In the genomic region with DNA sequence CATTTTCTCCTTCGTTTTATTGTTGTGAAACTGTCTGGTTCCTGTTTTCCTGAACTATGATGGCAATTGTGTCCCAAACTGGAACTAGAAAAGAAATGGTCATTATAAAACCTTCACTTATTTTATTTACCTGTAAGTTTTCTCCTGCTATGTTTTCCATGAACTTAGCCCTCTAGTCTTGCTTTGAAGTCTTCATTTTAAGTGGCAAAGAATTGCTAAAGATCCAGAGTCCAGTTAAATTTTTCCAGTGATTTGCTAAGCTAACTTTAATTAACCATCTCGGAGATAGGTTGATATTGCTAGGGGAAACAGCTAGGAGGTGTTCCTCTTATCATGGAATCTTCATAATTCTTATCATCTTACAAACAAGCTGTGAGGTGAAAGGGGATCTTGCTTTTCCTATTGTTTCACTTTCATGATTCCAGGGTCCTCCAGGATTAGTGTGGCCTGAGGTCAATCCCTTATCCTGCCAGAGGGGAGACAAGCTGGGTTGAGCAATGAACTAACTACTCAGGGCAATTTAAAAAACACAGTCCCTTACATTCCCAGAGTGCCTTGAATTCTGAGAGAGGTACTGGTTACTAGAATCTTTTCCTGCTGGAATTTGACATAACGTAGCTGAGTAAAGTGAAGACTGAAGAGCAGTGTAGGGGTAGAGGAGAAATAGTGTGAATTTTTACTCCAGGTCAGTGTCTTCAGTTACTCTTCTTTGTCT, we compare ENCODE assay signal across 12 cellular contexts.
DNase-seq lines count a peak whose midpoint lies in the region; ATAC-seq and TF ChIP-seq lines count a peak whose summit lies in the region.
"Had no signal": no experiment of that assay in that cellular context is flagged by ENCODE, and none has a peak within 500 bp of the region (broad histone marks: within the 10 kb centered on the region; RNA-seq: fewer than 3 reads in every experiment).

No MANE protein-coding gene starts in this region.

- H3K36me3 Mint-ChIP-seq in endodermal cell (ENCODE audit: low read depth), result no peaks in the 10 kb centered on the region
- peaks cover 6% of the 10 kb centered on the region for H3K36me3 Mint-ChIP-seq in memory B cell

- H3K9me3 Mint-ChIP-seq in endodermal cell, result no peaks in the 10 kb centered on the region
- H3K9me3 Mint-ChIP-seq in memory B cell, result no peaks in the 10 kb centered on the region
- H3K9me3 Mint-ChIP-seq: immature natural killer cell had no signal

- H3K27me3 ChIP-seq in endodermal cell (ENCODE audit: control insufficient read depth, insufficient read depth, low read length, poor library complexity, severe bottlenecking), result peaks cover 57% of the 10 kb centered on the region
- H3K27me3 ChIP-seq in upper lobe of right lung, result no peaks in the 10 kb centered on the region

- ATAC-seq in memory B cell (ENCODE audit: low read depth) (no peak), upper lobe of right lung (peak; percentile 39), HG02973 (IDR thresholded peaks at IDR 0.05; ENCODE audit: unreplicated experiment) (no peak), HG02870 (IDR thresholded peaks at IDR 0.05; ENCODE audit: unreplicated experiment) (no peak)

- no peak overlapping the region for H3K4me3 Mint-ChIP-seq in endodermal cell
- no peak overlapping the region for H3K4me3 Mint-ChIP-seq in memory B cell
- H3K4me3 Mint-ChIP-seq: immature natural killer cell had no signal

- intact Hi-C loops in upper lobe of right lung (cut with DNase I), result no loop called here

- H3K27ac ChIP-seq in endodermal cell (ENCODE audit: low read depth, low read length) (peak overlapping the region; percentile 14), upper lobe of right lung (peak overlapping the region; percentile 17)
- H3K27ac ChIP-seq: 22Rv1 had no signal

- DNase-seq in DMS 273 (lab: John Stamatoyannopoulos, UW; ENCODE audit: unreplicated experiment) (peak; percentile 21), DMS 273 treated with DMSO at 0.1 percent for 48 hours (lab: John Stamatoyannopoulos, UW) (no peak), endodermal cell (peak; percentile 70), memory B cell (ENCODE audit: low spot score in 2 of 2) (no peak), upper lobe of right lung (no peak), NCI-H187 (lab: John Stamatoyannopoulos, UW) (no peak)
- DNase-seq: immature natural killer cell, NCI-H69, T-helper 9 cell had no signal

- peak overlapping the region; percentile 17 for H3K9ac ChIP-seq in endodermal cell (ENCODE audit: extremely low read depth, low read length, poor library complexity, severe bottlenecking)

- H3K4me3 ChIP-seq in endodermal cell (ENCODE audit: low read length) (peak overlapping the region; percentile 68), upper lobe of right lung (no peak overlapping the region)

- peaks cover 21% of the 10 kb centered on the region for H3K4me1 ChIP-seq in endodermal cell (ENCODE audit: control insufficient read depth, insufficient read depth, low read length)
- H3K4me1 ChIP-seq in upper lobe of right lung, result peaks cover 28% of the 10 kb centered on the region

- H3K9me3 ChIP-seq in endodermal cell (ENCODE audit: control insufficient read depth, low read length), result no peaks in the 10 kb centered on the region
- H3K9me3 ChIP-seq in upper lobe of right lung, result no peaks in the 10 kb centered on the region

- H3K27me3 Mint-ChIP-seq in endodermal cell (ENCODE audit: insufficient read depth), result peaks cover 27% of the 10 kb centered on the region
- H3K27me3 Mint-ChIP-seq in memory B cell, result no peaks in the 10 kb centered on the region

- no peaks in the 10 kb centered on the region for H3K36me3 ChIP-seq in endodermal cell (ENCODE audit: control insufficient read depth, insufficient read depth, low read length)
- no peaks in the 10 kb centered on the region for H3K36me3 ChIP-seq in upper lobe of right lung

- TF ChIP-seq CTCF in endodermal cell (conservative IDR thresholded peaks at IDR 0.05), result peak; percentile 62
- TF ChIP-seq CTCF in upper lobe of right lung (IDR thresholded peaks at IDR 0.05), result no peak

- H3K4me1 Mint-ChIP-seq in endodermal cell (peaks cover 41% of the 10 kb centered on the region), memory B cell (peaks cover 7% of the 10 kb centered on the region)

- peak overlapping the region; percentile 26 for H3K27ac Mint-ChIP-seq in endodermal cell
- peak overlapping the region; percentile 28 for H3K27ac Mint-ChIP-seq in memory B cell

- 66% methylated on average over 2 of the region's 3 CpGs; no CpG with 5 or more reads in 1 of the 2 experiments for WGBS in endodermal cell (ENCODE audit: insufficient coverage in 1 of 2, insufficient read length in 1 of 2), 2 experiments

Comparison
In these comparisons a context has a peak if more than half of its experiments do, and no peak if none do; other contexts are left out.
1. DNase-seq: peak in DMS 273 (single experiment) and endodermal cell (single experiment); none in DMS 273 treated with DMSO at 0.1 percent for 48 hours (single experiment), memory B cell (0 of 2), upper lobe of right lung (single experiment) and NCI-H187 (0 of 2).